ENCODE assay signal across 8 cellular contexts in the genomic region with DNA sequence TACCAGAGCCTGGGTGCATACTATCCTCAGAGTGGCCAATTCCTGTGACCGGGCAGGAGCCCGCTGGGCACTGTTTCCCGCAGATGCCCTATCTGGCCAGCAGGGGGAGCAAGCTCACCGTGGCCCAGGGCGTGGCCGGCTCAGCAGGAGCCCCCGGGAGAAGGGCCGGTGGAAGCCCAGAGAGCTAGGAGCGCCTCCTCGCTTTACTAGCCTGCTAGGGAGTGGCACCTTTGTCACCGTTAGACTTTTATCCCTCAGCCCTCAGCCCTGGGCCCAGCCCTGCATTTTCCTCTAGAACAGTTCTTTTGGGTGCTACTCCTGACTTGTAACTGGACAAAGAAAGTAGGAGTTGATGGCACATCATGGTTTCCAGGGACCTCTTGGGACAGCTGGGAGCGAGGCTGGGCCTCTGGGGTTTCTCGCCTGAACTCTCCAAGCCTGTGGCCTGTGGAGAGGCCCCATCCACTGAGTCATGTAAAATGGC. TPM values are rescaled to one million over a fixed set of nuclear protein-coding genes. Genes with fewer than 3 reads are reported as not detected.
DNase-seq lines count a peak whose midpoint lies in the region; ATAC-seq, FAIRE-seq and TF ChIP-seq lines count a peak whose summit lies in the region.

No MANE protein-coding gene starts in this region.

- no peak overlapping the region for H3K4me3 ChIP-seq in bronchial epithelial cell (ENCODE audit: low read depth, low read length)

- H3K36me3 ChIP-seq in bronchial epithelial cell (ENCODE audit: control insufficient read depth, insufficient read depth, low read length) = no peaks in the 10 kb centered on the region

- no peak for FAIRE-seq in bronchial epithelial cell (lab: Jason Lieb, UNC)

- peak; percentile 93 for TF ChIP-seq CTCF in bronchial epithelial cell (IDR thresholded peaks at IDR 0.05; ENCODE audit: insufficient read depth, low read length, severe bottlenecking)

- in situ Hi-C loops in ACHN (cut with HindIII; ENCODE audit: low pct_ligation_motif_present, low pct_unique_long_range_greater_than_20kb, low sequenced_read_pairs) = no loop called here

- no peak for TF ChIP-seq POLR2A in GM18505 (IDR thresholded peaks at IDR 0.05; ENCODE audit: borderline replicate concordance, extremely low read depth, insufficient read depth, insufficient read length)

- H3K27me3 ChIP-seq in bronchial epithelial cell (ENCODE audit: control insufficient read depth, insufficient read depth, low read length) = no peaks in the 10 kb centered on the region

- DNase-seq in ACHN = peak; percentile 70
- DNase-seq in NCI-H2171 treated with DMSO at 0.1 percent for 48 hours (lab: John Stamatoyannopoulos, UW) = peak; percentile 26
- peak; percentile 36 to 47 (median 44) for DNase-seq in activated CD4-positive, CD25-positive, alpha-beta regulatory T cell (lab: John Stamatoyannopoulos, UW)
- DNase-seq in bronchial epithelial cell (ENCODE audit: low read depth) = peak; percentile 44
- DNase-seq in kidney glomerular epithelial cell (lab: John Stamatoyannopoulos, UW) = peak; percentile 58
- peak; percentile 70 for DNase-seq in stimulated activated CD4-positive, alpha-beta T cell treated with anti-CD3 and anti-CD28 coated beads, Interleukin-4, amount 100 ng/mL, for 24 hours

- ATAC-seq in GM18505 (IDR thresholded peaks at IDR 0.05; ENCODE audit: unreplicated experiment) (peak; percentile 83), HG02970 (IDR thresholded peaks at IDR 0.05; ENCODE audit: low FRiP score, unreplicated experiment) (peak; percentile 75)

RNA-seq across cellular contexts. Expression of gene TMEM177, which starts 24.0 kb away (rescaled TPM):
- 6.6 and 9.6 TPM in 2 replicates for total RNA-seq in bronchial epithelial cell

RNA-seq across cellular contexts. Expression of gene PTPN4, which starts 56.8 kb away (rescaled TPM):
- 20.5 and 34.2 TPM in 2 replicates for total RNA-seq in bronchial epithelial cell
